In the genomic region with DNA sequence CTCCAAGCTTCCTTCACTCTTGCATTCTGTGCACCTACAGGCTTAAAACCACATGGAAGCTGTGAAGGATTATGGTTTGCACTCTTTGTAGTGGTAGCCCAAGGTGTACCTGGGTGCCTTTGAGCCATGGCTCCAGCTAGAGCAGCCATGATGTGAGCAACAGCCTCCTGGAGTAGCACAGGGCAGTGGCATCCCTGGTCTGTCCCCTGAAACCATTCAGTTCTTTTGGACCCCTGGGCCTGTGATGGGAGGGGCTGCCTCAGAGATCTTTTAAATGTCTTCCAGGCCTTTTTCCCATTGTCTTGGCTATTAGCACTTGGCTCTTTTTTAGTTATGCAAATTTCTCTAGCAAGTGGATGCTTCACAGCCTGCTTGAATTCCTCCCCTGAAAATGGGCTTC, we compare ENCODE assay signal across 21 cellular contexts. TPM values are rescaled to one million over a fixed set of nuclear protein-coding genes. Genes with fewer than 3 reads are reported as not detected.
DNase-seq lines count a peak whose midpoint lies in the region; ATAC-seq and TF ChIP-seq lines count a peak whose summit lies in the region.
"Had no signal": no experiment of that assay in that cellular context is flagged by ENCODE, and none has a peak within 500 bp of the region (broad histone marks: within the 10 kb centered on the region; RNA-seq: fewer than 3 reads in every experiment).

No MANE protein-coding gene starts in this region.

- H2BK12ac ChIP-seq in H9 (ENCODE audit: insufficient read length, low read depth, low read length) = no peak overlapping the region

- H3K4me3 ChIP-seq in gastrocnemius medialis = no peak overlapping the region
- H3K4me3 ChIP-seq: A549; BLaER1 treated with 17β-estradiol and CSF1 and Interleukin-3, amounts not matched to agents 10 nM and 100 nM; GM12878 had no signal

- no peaks in the 10 kb centered on the region for H3K27me3 Mint-ChIP-seq in H9 (ENCODE audit: low read depth)

- no peak overlapping the region for H2BK15ac ChIP-seq in H9 (ENCODE audit: low read depth, low read length)

- H3K4ac ChIP-seq in H9 (ENCODE audit: low read depth, low read length) = no peak overlapping the region

- DNase-seq in ELF-1 (ENCODE audit: low read depth, low spot score) (peak; percentile 21), H9 (peak; percentile 35), midbrain (lab: John Stamatoyannopoulos, UW) (no peak), gastrocnemius medialis (no peak)
- DNase-seq: 8988T; ACHN; AML-193; BE2C; Calu3; CD4-positive, alpha-beta T cell; COR-L47; DMS79 treated with DMSO at 0.1 percent for 48 hours; GOT3; HCEC 1CT had no signal

- H3K23ac ChIP-seq in H9 (ENCODE audit: insufficient read length, low read depth, low read length) = no peak overlapping the region

- peaks cover 3 to 5% of the 10 kb centered on the region in 2 experiments; a peak in 2 of 4 replicates for H3K4me1 Mint-ChIP-seq in H9
- H3K4me1 Mint-ChIP-seq: CD14-positive monocyte had no signal

- H3K79me1 ChIP-seq in H9 (ENCODE audit: insufficient read depth, low read depth, low read length, poor library complexity, severe bottlenecking) = no peaks in the 10 kb centered on the region

- H3K27me3 ChIP-seq in H9 (ENCODE audit: insufficient read depth, low read length) (no peaks in the 10 kb centered on the region), gastrocnemius medialis (no peaks in the 10 kb centered on the region)
- H3K27me3 ChIP-seq: BE2C; BLaER1 treated with 17β-estradiol and CSF1 and Interleukin-3, amounts not matched to agents 10 nM and 100 nM had no signal

- H4K91ac ChIP-seq in H9 (ENCODE audit: insufficient read length, low read depth, low read length) = no peak overlapping the region

- H3K4me2 ChIP-seq in H9 (ENCODE audit: insufficient read depth, insufficient read length, low read length) = no peak overlapping the region
- H3K4me2 ChIP-seq: A549; BLaER1 treated with 17β-estradiol and CSF1 and Interleukin-3, amounts not matched to agents 10 nM and 100 nM had no signal

- H3K9me3 Mint-ChIP-seq in H9 = peaks cover 11 to 24% of the 10 kb centered on the region in 2 experiments

- ATAC-seq in esophagus mucosa (peak; percentile 25), GM21528 (IDR thresholded peaks at IDR 0.05; ENCODE audit: low FRiP score, unreplicated experiment) (no peak), gastrocnemius medialis (no peak)
- ATAC-seq: A549, GM12878 had no signal

- in situ Hi-C loops in gastrocnemius medialis (cut with MboI; ENCODE audit: low sequenced_read_pairs in 4 of 4) = no loop called here

- H3K9me3 ChIP-seq in H9 (ENCODE audit: control insufficient read depth, low read depth, low read length) (peaks cover 10% of the 10 kb centered on the region), gastrocnemius medialis (no peaks in the 10 kb centered on the region)
- H3K9me3 ChIP-seq: A549, BE2C had no signal

- no peak overlapping the region for H3K56ac ChIP-seq in H9 (ENCODE audit: insufficient read length, low read depth, low read length)

- H4K5ac ChIP-seq in H9 (ENCODE audit: insufficient read length, low read depth, low read length) = no peak overlapping the region

- H3K9ac ChIP-seq in H9 (ENCODE audit: extremely low read depth, insufficient read length, low read length) = no peak overlapping the region
- H3K9ac ChIP-seq: BLaER1 treated with 17β-estradiol and CSF1 and Interleukin-3, amounts not matched to agents 10 nM and 100 nM had no signal

- H3K18ac ChIP-seq in H9 (ENCODE audit: insufficient read length, low read depth, low read length) = no peak overlapping the region

- H3K36me3 ChIP-seq in gastrocnemius medialis = no peaks in the 10 kb centered on the region
- H3K36me3 ChIP-seq: BE2C; BLaER1 treated with 17β-estradiol and CSF1 and Interleukin-3, amounts not matched to agents 10 nM and 100 nM had no signal

- no peak overlapping the region; a peak in 1 of 5 replicates for H3K4me3 Mint-ChIP-seq in H9
- H3K4me3 Mint-ChIP-seq: CD14-positive monocyte; CD4-positive, alpha-beta T cell had no signal

- no peak overlapping the region for H2BK5ac ChIP-seq in H9 (ENCODE audit: insufficient read length, low read length)

- no peak overlapping the region for H2BK120ac ChIP-seq in H9 (ENCODE audit: low read depth, low read length, poor library complexity, severe bottlenecking)

- H4K8ac ChIP-seq in H9 (replicated peaks; ENCODE audit: insufficient read length, low read depth, low read length) = no peak overlapping the region

- no peak for TF ChIP-seq POLR2A in gastrocnemius medialis (IDR thresholded peaks at IDR 0.05)

- H3K27ac ChIP-seq in H9 (ENCODE audit: insufficient read length, low read depth, low read length) = no peak overlapping the region
- H3K27ac ChIP-seq in gastrocnemius medialis = no peak overlapping the region
- H3K27ac ChIP-seq: A549; BLaER1 treated with 17β-estradiol and CSF1 and Interleukin-3, amounts not matched to agents 10 nM and 100 nM had no signal

- no peaks in the 10 kb centered on the region for H3K23me2 ChIP-seq in H9 (ENCODE audit: insufficient read length, low read depth, low read length, poor library complexity, severe bottlenecking)

- no peak overlapping the region for H2AFZ ChIP-seq in H9 (ENCODE audit: low read length)

- no peak overlapping the region for H3T11ph ChIP-seq in H9 (ENCODE audit: low read length)

- no peak overlapping the region for H3K14ac ChIP-seq in H9 (ENCODE audit: insufficient read depth, low read length)

- H3K4me1 ChIP-seq in H9 (ENCODE audit: insufficient read depth, low read length) = no peaks in the 10 kb centered on the region
- H3K4me1 ChIP-seq in gastrocnemius medialis = no peaks in the 10 kb centered on the region
- H3K4me1 ChIP-seq: A549; BE2C; BLaER1 treated with 17β-estradiol and CSF1 and Interleukin-3, amounts not matched to agents 10 nM and 100 nM had no signal

- no peaks in the 10 kb centered on the region for H3K79me2 ChIP-seq in H9 (ENCODE audit: insufficient read depth, low read length)

- peaks cover 10 to 20% (median 18%) of the 10 kb centered on the region in 3 experiments; a peak in 6 of 7 replicates for H3K36me3 Mint-ChIP-seq in H9 (ENCODE audit: insufficient read depth in 1 of 3, low read depth in 3 of 3)
- H3K36me3 Mint-ChIP-seq: CD14-positive monocyte had no signal

- H2BK20ac ChIP-seq in H9 (ENCODE audit: low read depth, low read length, poor library complexity, severe bottlenecking) = no peak overlapping the region

- no peak overlapping the region for H2AK5ac ChIP-seq in H9 (ENCODE audit: insufficient read length, low read length)

- no peaks in the 10 kb centered on the region for H4K20me1 ChIP-seq in H9 (ENCODE audit: control insufficient read depth, insufficient read depth, insufficient read length)
- H4K20me1 ChIP-seq: BLaER1 treated with 17β-estradiol and CSF1 and Interleukin-3, amounts not matched to agents 10 nM and 100 nM had no signal

- no peak overlapping the region for H3K27ac Mint-ChIP-seq in H9
- H3K27ac Mint-ChIP-seq: CD14-positive monocyte; CD4-positive, alpha-beta T cell had no signal

- intact Hi-C loops in gastrocnemius medialis (cut with DNase I; ENCODE audit: low total_unique reads) = no loop called here

- no peak for TF ChIP-seq CTCF in H9 (conservative IDR thresholded peaks at IDR 0.05)
- no peak for TF ChIP-seq CTCF in gastrocnemius medialis (IDR thresholded peaks at IDR 0.05 in 4 of 5, conservative IDR thresholded peaks at IDR 0.05 in 1 of 5)

RNA-seq across cellular contexts. Expression of gene CLCA4, which starts 47.4 kb away (rescaled TPM):
- not detected in 2 replicates for total RNA-seq in H9 (2021)
- 230 TPM for total RNA-seq in esophagus mucosa
- total RNA-seq in gastrocnemius medialis = 1 to 10 TPM in 1 of 4 donors, not detected in 3; 3.7 TPM
- total RNA-seq: Calu3; CD4-positive, alpha-beta T cell; Daoy; GM12878 had no signal

Comparison
In these comparisons a context has a peak if more than half of its experiments do, and no peak if none do; other contexts are left out.
1. DNase-seq: peak in ELF-1 (single experiment) and H9 (single experiment); none in midbrain (single experiment) and gastrocnemius medialis (0 of 2).
2. RNA of gene CLCA4, which starts 47.4 kb away (total RNA-seq): 230 TPM in esophagus mucosa (single experiment); not detected in H9 and 3.7 TPM in gastrocnemius medialis; every median in the first group is over 10 times any median in the second.